In genomic region chr14:95361373-95362179, GRCh38 we compare ENCODE assay signal across 8 cellular contexts. TPM values are rescaled to one million over a fixed set of nuclear protein-coding genes. Genes with fewer than 3 reads are reported as not detected.
DNase-seq lines count a peak whose midpoint lies in the region; ATAC-seq and TF ChIP-seq lines count a peak whose summit lies in the region.

No MANE protein-coding gene starts in this region.

- no peaks in the 10 kb centered on the region for H3K36me3 ChIP-seq in esophagus muscularis mucosa
- no peaks in the 10 kb centered on the region for H3K36me3 ChIP-seq in gastroesophageal sphincter

- no peak for TF ChIP-seq EP300 in esophagus muscularis mucosa (IDR thresholded peaks at IDR 0.05)
- no peak for TF ChIP-seq EP300 in gastroesophageal sphincter (IDR thresholded peaks at IDR 0.05)

- H3K4me3 Mint-ChIP-seq in Calu3 (ENCODE audit: low read depth, unreplicated experiment): no peak overlapping the region
- no peak overlapping the region for H3K4me3 Mint-ChIP-seq in neural crest cell

- H3K27ac Mint-ChIP-seq in Calu3 (ENCODE audit: unreplicated experiment) (no peak overlapping the region), neural crest cell (ENCODE audit: unreplicated experiment) (no peak overlapping the region)

- H3K36me3 Mint-ChIP-seq in Calu3 (ENCODE audit: insufficient read depth, unreplicated experiment) (no peaks in the 10 kb centered on the region), neural crest cell (ENCODE audit: low read depth) (no peaks in the 10 kb centered on the region)

- no peak overlapping the region for H3K27ac ChIP-seq in esophagus muscularis mucosa (replicated peaks in 1 of 4)
- H3K27ac ChIP-seq in gastroesophageal sphincter: no peak overlapping the region

- ATAC-seq in GM21515 (IDR thresholded peaks at IDR 0.05; ENCODE audit: unreplicated experiment) (no peak), gastroesophageal sphincter (no peak)

- BruUV-seq in Calu3 (replicated peaks; lab: Mats Ljungman, UMichigan): no TSS peak

- H3K4me1 ChIP-seq in esophagus muscularis mucosa (peaks cover 5 to 11% (median 8%) of the 10 kb centered on the region in 4 donors), gastroesophageal sphincter (peaks cover 0 to 9% (median 0%) of the 10 kb centered on the region in 3 donors)

- peak; percentile 29 for DNase-seq in Calu3
- DNase-seq in HFF-Myc (ENCODE audit: extremely low read depth, low read depth): no peak
- peak; percentile 50 for DNase-seq in activated CD4-positive, CD25-positive, alpha-beta regulatory T cell treated with anti-CD3 and anti-CD28 coated beads, Interleukin-2, amount 50 U/mL, for 72 hours
- peak; percentile 90 for DNase-seq in esophagus muscularis mucosa (ENCODE audit: extremely low spot score)
- no peak for DNase-seq in neural crest cell (ENCODE audit: low read depth, low spot score)
- no peak for DNase-seq in KG1 (lab: John Stamatoyannopoulos, UW)

- peaks cover 0 to 40% (median 0%) of the 10 kb centered on the region in 4 donors for H3K27me3 ChIP-seq in esophagus muscularis mucosa
- H3K27me3 ChIP-seq in gastroesophageal sphincter: peaks cover 39% of the 10 kb centered on the region

- CTCF ChIA-PET in Calu3 (lab: Charles Lee): interaction anchor here (0.5 to 0.8 kb wide), 2 partner anchors 219 to 253 kb away, joined by 3 to 6 read pairs; no protein-coding TSS in a partner anchor

- H3K4me3 ChIP-seq in HFF-Myc (replicated peaks; ENCODE audit: low read depth, low read length) (no peak overlapping the region), esophagus muscularis mucosa (peak overlapping the region in 1 of 4 donors; percentile 17), gastroesophageal sphincter (no peak overlapping the region)

- H3K9me3 ChIP-seq in esophagus muscularis mucosa: no peaks in the 10 kb centered on the region
- H3K9me3 ChIP-seq in gastroesophageal sphincter: no peaks in the 10 kb centered on the region

- TF ChIP-seq POLR2A in esophagus muscularis mucosa (IDR thresholded peaks at IDR 0.05; ENCODE audit: low read depth) (no peak), gastroesophageal sphincter (IDR thresholded peaks at IDR 0.05) (no peak)

- WGBS in esophagus muscularis mucosa: 29% methylated on average over 20 of the region's 20 CpGs
- WGBS in gastroesophageal sphincter (ENCODE audit: low coverage in 1 of 2), 2 donors: 16 to 35% methylated on average over 5 to 13 of the region's 20 CpGs

- H3K27me3 Mint-ChIP-seq in Calu3 (ENCODE audit: unreplicated experiment) (no peaks in the 10 kb centered on the region), neural crest cell (ENCODE audit: low read depth) (peaks cover 4% of the 10 kb centered on the region)

- H3K9me3 Mint-ChIP-seq in Calu3 (ENCODE audit: low read depth, unreplicated experiment): no peaks in the 10 kb centered on the region
- no peaks in the 10 kb centered on the region for H3K9me3 Mint-ChIP-seq in neural crest cell

- TF ChIP-seq CTCF in Calu3 (IDR thresholded peaks at IDR 0.05; ENCODE audit: unreplicated experiment): peak; percentile 63
- TF ChIP-seq CTCF in HFF-Myc (IDR thresholded peaks at IDR 0.05; ENCODE audit: low read depth, low read length, missing control alignments): peak; percentile 48
- peak; percentile 21 to 50 (median 33) for TF ChIP-seq CTCF in esophagus muscularis mucosa (IDR thresholded peaks at IDR 0.05)
- TF ChIP-seq CTCF in neural crest cell (conservative IDR thresholded peaks at IDR 0.05): peak; percentile 63
- TF ChIP-seq CTCF in gastroesophageal sphincter (IDR thresholded peaks at IDR 0.05): peak in 2 of 4 experiments; percentile 10 to 50

- peaks cover 15% of the 10 kb centered on the region for H3K4me1 Mint-ChIP-seq in Calu3 (ENCODE audit: low read depth, unreplicated experiment)
- peaks cover 22% of the 10 kb centered on the region for H3K4me1 Mint-ChIP-seq in neural crest cell

- intact Hi-C loops in Calu3 (cut with micrococcal nuclease; ENCODE audit: unreplicated experiment) (loop anchor here (5.0 kb wide), 1 partner anchor 179 kb away; no protein-coding TSS in a partner anchor), esophagus muscularis mucosa (cut with DNase I) (no loop called here)

RNA-seq across cellular contexts. Expression of gene CLMN, which starts 41.9 kb away (rescaled TPM):
- total RNA-seq in Calu3 (2022) (104 and 111 TPM in 2 replicates), esophagus muscularis mucosa (1 to 10 TPM; 6.5 to 10.0 (median 7.9) TPM), neural crest cell (7.7 and 8.9 TPM in 2 replicates), gastroesophageal sphincter (1 to 10 TPM; 3.8 to 10.0 (median 5.3) TPM)

Comparison
In these comparisons a context has a peak if more than half of its experiments do, and no peak if none do; other contexts are left out.
1. DNase-seq: peak in Calu3 (single experiment), activated CD4-positive, CD25-positive, alpha-beta regulatory T cell treated with anti-CD3 and anti-CD28 coated beads, Interleukin-2, amount 50 U/mL, for 72 hours (single experiment) and esophagus muscularis mucosa (single experiment); none in HFF-Myc (single experiment), neural crest cell (single experiment) and KG1 (single experiment).